13 cellular contexts compared by ENCODE assay signal in genomic region chr1:207755846-207756692, GRCh38. TPM values are rescaled to one million over a fixed set of nuclear protein-coding genes. Genes with fewer than 3 reads are reported as not detected.
A peak's percentile ranks its signal among the peaks of the same experiment; 100 is the strongest.
DNase-seq lines count a peak whose midpoint lies in the region; ATAC-seq and TF ChIP-seq lines count a peak whose summit lies in the region.
"Had no signal": no experiment of that assay in that cellular context is flagged by ENCODE, and none has a peak within 500 bp of the region (broad histone marks: within the 10 kb centered on the region; RNA-seq: fewer than 3 reads in every experiment).

No MANE protein-coding gene starts in this region.

- TF ChIP-seq CTCF in DND-41 (IDR thresholded peaks at IDR 0.05; ENCODE audit: borderline replicate concordance, extremely low read depth, low read length, poor library complexity, severe bottlenecking) (no peak), NB4 (IDR thresholded peaks at IDR 0.05; ENCODE audit: low read depth, low read length) (no peak), brain (conservative IDR thresholded peaks at IDR 0.05) (no peak), endothelial cell (IDR thresholded peaks at IDR 0.05; ENCODE audit: unreplicated experiment) (no peak)

- peaks cover 58% of the 10 kb centered on the region for H3K4me1 Mint-ChIP-seq in brain
- H3K4me1 Mint-ChIP-seq in naive thymus-derived CD8-positive, alpha-beta T cell = peaks cover 36 to 63% (median 57%) of the 10 kb centered on the region in 4 donors
- H3K4me1 Mint-ChIP-seq in endothelial cell (ENCODE audit: unreplicated experiment) = peaks cover 35% of the 10 kb centered on the region

- no peaks in the 10 kb centered on the region for H3K9me3 ChIP-seq in DND-41 (ENCODE audit: insufficient read depth, low read length, severe bottlenecking)
- H3K9me3 ChIP-seq: HAP-1 had no signal

- H3K27ac Mint-ChIP-seq in brain = peak overlapping the region in 2 of 5 experiments; percentile 19 to 64
- H3K27ac Mint-ChIP-seq in naive thymus-derived CD8-positive, alpha-beta T cell = peak overlapping the region in 8 of 10 donors; percentile 6 to 83 (median 34)
- no peak overlapping the region for H3K27ac Mint-ChIP-seq in endothelial cell (ENCODE audit: unreplicated experiment)
- H3K27ac Mint-ChIP-seq: activated B cell treated with CpG ODN at 0.5 μM for 24 hours; CD4-positive, alpha-beta T cell had no signal

- intact Hi-C loops in posterior cingulate gyrus (cut with DNase I) = no loop called here

- H4K20me1 ChIP-seq in DND-41 (ENCODE audit: insufficient read depth, low read length) = peaks cover 47% of the 10 kb centered on the region

- H3K4me1 ChIP-seq in DND-41 (ENCODE audit: insufficient read depth, low read length) = peaks cover 34% of the 10 kb centered on the region

- H3K4me3 ChIP-seq in DND-41 (ENCODE audit: low read depth in 1 of 2, low read length in 2 of 2) (no peak overlapping the region), NB4 (ENCODE audit: low read depth, low read length) (peak overlapping the region; percentile 10)
- H3K4me3 ChIP-seq: HAP-1 had no signal

- H3K4me3 Mint-ChIP-seq in brain = peak overlapping the region in 4 of 5 experiments; percentile 13 to 35 (median 19)
- H3K4me3 Mint-ChIP-seq in naive thymus-derived CD8-positive, alpha-beta T cell = peak overlapping the region in 5 of 10 donors; percentile 2 to 49 (median 30)
- H3K4me3 Mint-ChIP-seq in endothelial cell (ENCODE audit: unreplicated experiment) = no peak overlapping the region
- H3K4me3 Mint-ChIP-seq: activated B cell treated with CpG ODN at 0.5 μM for 24 hours; CD4-positive, alpha-beta T cell had no signal

- DNase-seq in DND-41 = no peak
- DNase-seq in NB4 (ENCODE audit: low read depth) = no peak
- no peak for DNase-seq in naive thymus-derived CD8-positive, alpha-beta T cell
- DNase-seq in dermis blood vessel endothelial cell = no peak
- DNase-seq in posterior cingulate gyrus = no peak
- no peak for DNase-seq in endothelial cell (ENCODE audit: low spot score)
- DNase-seq: activated B cell treated with CpG ODN at 0.5 μM for 24 hours; CD4-positive, alpha-beta T cell; effector CD4-positive, alpha-beta T cell had no signal

- peaks cover 49% of the 10 kb centered on the region for H3K36me3 ChIP-seq in DND-41 (ENCODE audit: insufficient read depth, low read length)

- no peaks in the 10 kb centered on the region for H3K27me3 ChIP-seq in DND-41 (ENCODE audit: insufficient read depth, low read length, poor library complexity)

- H3K27ac ChIP-seq in DND-41 (ENCODE audit: low read length) = no peak overlapping the region; the same call in 1 of the 2 replicates

- no peak overlapping the region for H2AFZ ChIP-seq in DND-41 (ENCODE audit: low read depth, low read length)

- H3K79me2 ChIP-seq in DND-41 (ENCODE audit: insufficient read depth, low read length) = peaks cover 75% of the 10 kb centered on the region

- H3K27me3 Mint-ChIP-seq in brain (peaks cover 9% of the 10 kb centered on the region), endothelial cell (ENCODE audit: unreplicated experiment) (peaks cover 5% of the 10 kb centered on the region)
- no peaks in the 10 kb centered on the region for H3K27me3 Mint-ChIP-seq in naive thymus-derived CD8-positive, alpha-beta T cell
- H3K27me3 Mint-ChIP-seq: activated B cell treated with CpG ODN at 0.5 μM for 24 hours; CD4-positive, alpha-beta T cell had no signal

- POLR2A ChIA-PET in naive thymus-derived CD8-positive, alpha-beta T cell (lab: Charles Lee) = no interaction called here

- H3K9me3 Mint-ChIP-seq in brain (no peaks in the 10 kb centered on the region), endothelial cell (ENCODE audit: unreplicated experiment) (no peaks in the 10 kb centered on the region)
- no peaks in the 10 kb centered on the region for H3K9me3 Mint-ChIP-seq in naive thymus-derived CD8-positive, alpha-beta T cell
- H3K9me3 Mint-ChIP-seq: activated B cell treated with CpG ODN at 0.5 μM for 24 hours; CD4-positive, alpha-beta T cell had no signal

- TF ChIP-seq POLR2A in NB4 (IDR thresholded peaks at IDR 0.05; ENCODE audit: extremely low read depth, insufficient read length) = no peak

- ATAC-seq in DND-41 (ENCODE audit: insufficient read depth, low read depth) (no peak), HG02623 (IDR thresholded peaks at IDR 0.05; ENCODE audit: unreplicated experiment) (no peak)
- no peak for ATAC-seq in naive thymus-derived CD8-positive, alpha-beta T cell
- ATAC-seq: Right ventricle myocardium inferior had no signal

- H3K36me3 Mint-ChIP-seq in brain = peaks cover 52% of the 10 kb centered on the region
- H3K36me3 Mint-ChIP-seq in naive thymus-derived CD8-positive, alpha-beta T cell = peaks cover 0 to 49% (median 8%) of the 10 kb centered on the region in 3 donors
- H3K36me3 Mint-ChIP-seq in endothelial cell (ENCODE audit: low read depth, unreplicated experiment) = peaks cover 19% of the 10 kb centered on the region

- H3K4me2 ChIP-seq in DND-41 (ENCODE audit: insufficient read depth, low read length) = peak overlapping the region; percentile 81; the same call in 1 of the 2 replicates

- no peak overlapping the region for H3K9ac ChIP-seq in DND-41 (ENCODE audit: low read depth, low read length)

RNA-seq across cellular contexts. Expression of gene CD46, which starts 4.2 kb away (rescaled TPM):
- 29.0 TPM for polyA plus RNA-seq in brain (ENCODE audit: insufficient read depth, low read depth, low replicate concordance)
- 100 to 1,000 TPM; 225 to 234 TPM for total RNA-seq in naive thymus-derived CD8-positive, alpha-beta T cell
- 100 to 1,000 TPM; 112 to 137 (median 123) TPM for polyA plus RNA-seq in naive thymus-derived CD8-positive, alpha-beta T cell
- total RNA-seq in dermis blood vessel endothelial cell = 122 and 176 TPM in 2 replicates
- total RNA-seq in endothelial cell (ENCODE audit: unreplicated experiment) = 116 TPM
